ENCODE assay signal across 8 cellular contexts in the genomic region with DNA sequence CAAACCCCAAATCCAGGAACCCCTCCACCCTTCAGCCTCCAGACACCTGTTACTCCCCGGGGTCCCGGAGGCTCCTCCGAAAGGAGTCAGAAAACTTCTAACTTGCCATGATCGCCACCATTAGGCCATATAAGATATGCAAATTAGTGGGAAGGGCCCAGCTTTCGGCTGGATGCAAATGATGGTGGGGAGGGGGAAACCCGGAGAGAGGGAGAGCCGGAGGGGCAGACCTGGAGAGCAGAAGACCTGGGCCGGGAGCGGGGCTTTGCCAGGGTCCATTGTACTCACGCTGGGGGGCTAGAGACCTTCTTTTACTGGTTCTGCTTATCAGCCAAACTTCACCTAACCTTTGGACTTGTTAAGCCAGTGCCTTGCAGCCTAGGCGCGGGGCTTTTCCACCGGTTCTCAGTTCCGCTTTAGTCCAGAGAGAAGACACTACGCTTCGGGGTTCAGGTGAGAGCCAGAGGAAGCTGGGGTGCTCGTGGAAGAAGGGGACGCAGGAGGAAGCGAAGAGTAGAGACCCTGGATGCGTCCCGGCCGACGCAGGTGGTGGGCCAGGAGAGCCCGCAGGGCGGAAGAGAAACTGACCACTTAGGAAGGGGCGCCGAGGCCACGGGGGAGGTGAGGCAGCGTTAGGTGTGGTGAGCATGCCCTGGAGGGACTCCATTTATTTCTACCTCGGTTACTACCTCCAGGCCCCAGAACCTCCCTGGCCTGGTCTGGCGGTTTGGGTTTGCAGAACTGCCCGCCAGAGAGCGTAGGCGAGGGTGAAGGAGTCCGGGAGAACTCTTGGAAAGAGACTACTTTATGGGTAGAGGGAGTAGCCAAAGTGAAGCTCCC. TPM values are rescaled to one million over a fixed set of nuclear protein-coding genes. Genes with fewer than 3 reads are reported as not detected.
DNase-seq lines count a peak whose midpoint lies in the region; ATAC-seq and TF ChIP-seq lines count a peak whose summit lies in the region.

A gene with protein sequence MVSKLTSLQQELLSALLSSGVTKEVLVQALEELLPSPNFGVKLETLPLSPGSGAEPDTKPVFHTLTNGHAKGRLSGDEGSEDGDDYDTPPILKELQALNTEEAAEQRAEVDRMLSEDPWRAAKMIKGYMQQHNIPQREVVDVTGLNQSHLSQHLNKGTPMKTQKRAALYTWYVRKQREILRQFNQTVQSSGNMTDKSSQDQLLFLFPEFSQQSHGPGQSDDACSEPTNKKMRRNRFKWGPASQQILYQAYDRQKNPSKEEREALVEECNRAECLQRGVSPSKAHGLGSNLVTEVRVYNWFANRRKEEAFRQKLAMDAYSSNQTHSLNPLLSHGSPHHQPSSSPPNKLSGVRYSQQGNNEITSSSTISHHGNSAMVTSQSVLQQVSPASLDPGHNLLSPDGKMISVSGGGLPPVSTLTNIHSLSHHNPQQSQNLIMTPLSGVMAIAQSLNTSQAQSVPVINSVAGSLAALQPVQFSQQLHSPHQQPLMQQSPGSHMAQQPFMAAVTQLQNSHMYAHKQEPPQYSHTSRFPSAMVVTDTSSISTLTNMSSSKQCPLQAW (minus strand): TSS at position 99 of the 840 bp plus-strand sequence. CDS start 175 bp downstream, outside the sequence.

- peak within 1 kb of the TSS; percentile 57 for H3K4me3 ChIP-seq in GM06990 (replicated peaks; ENCODE audit: low read depth, low read length)
- H3K4me3 ChIP-seq in Peyer's patch: peak within 1 kb of the TSS; percentile 26 to 61 (median 50)
- peak within 1 kb of the TSS; percentile 30 to 33 for H3K4me3 ChIP-seq in left lung
- H3K4me3 ChIP-seq in MG63: no peak within 1 kb of the TSS

- DNase-seq in GM06990 (ENCODE audit: extremely low read depth, insufficient read length) (peak; percentile 76), Peyer's patch (peak; percentile 48 to 81 (median 74)), left lung (peak; percentile 66 to 75), DMS79 (lab: John Stamatoyannopoulos, UW) (no peak), MG63 (no peak), NCI-H524 (lab: John Stamatoyannopoulos, UW) (no peak), activated gamma-delta T cell (lab: John Stamatoyannopoulos, UW) (no peak)

- peak within 1 kb of the TSS in 3 of 4 donors; percentile 76 to 85 (median 80) for H3K27ac ChIP-seq in Peyer's patch
- peak within 1 kb of the TSS; percentile 68 to 76 for H3K27ac ChIP-seq in left lung

- intact Hi-C loops in left lung (cut with DNase I): no loop called here

- TF ChIP-seq CTCF in GM06990 (IDR thresholded peaks at IDR 0.05; ENCODE audit: insufficient read depth, low read length, poor library complexity, severe bottlenecking): no peak
- peak in 1 of 6 experiments; percentile 2 for TF ChIP-seq CTCF in Peyer's patch (IDR thresholded peaks at IDR 0.05)
- TF ChIP-seq CTCF in left lung (IDR thresholded peaks at IDR 0.05): no peak

- ATAC-seq in GM21515 (IDR thresholded peaks at IDR 0.05; ENCODE audit: unreplicated experiment): peak; percentile 35
- peak; percentile 81 for ATAC-seq in left lung

- H3K4me1 ChIP-seq in Peyer's patch: peaks cover 0 to 39% (median 19%) of the 10 kb centered on the region in 4 donors
- H3K4me1 ChIP-seq in left lung: peaks cover 4 to 42% of the 10 kb centered on the region in 2 donors

- H3K9me3 ChIP-seq in Peyer's patch (no peaks in the 10 kb centered on the region), left lung (no peaks in the 10 kb centered on the region), MG63 (no peaks in the 10 kb centered on the region)

- H3K27me3 ChIP-seq in GM06990 (replicated peaks; ENCODE audit: control insufficient read depth, insufficient read depth, low read length) (peaks cover 2% of the 10 kb centered on the region), Peyer's patch (peaks cover 0 to 37% of the 10 kb centered on the region in 2 donors), left lung (peaks cover 61 to 98% of the 10 kb centered on the region in 2 donors), MG63 (peaks cover 32% of the 10 kb centered on the region)

- TF ChIP-seq POLR2A in Peyer's patch (IDR thresholded peaks at IDR 0.05): peak; percentile 81 to 86

- no peaks in the 10 kb centered on the region for H3K36me3 ChIP-seq in GM06990 (ENCODE audit: control insufficient read depth, insufficient read depth, low read length)
- no peaks in the 10 kb centered on the region for H3K36me3 ChIP-seq in Peyer's patch
- no peaks in the 10 kb centered on the region for H3K36me3 ChIP-seq in left lung
- no peaks in the 10 kb centered on the region for H3K36me3 ChIP-seq in MG63

RNA-seq across cellular contexts. Expression of the gene that starts here (rescaled TPM):
- total RNA-seq in Peyer's patch (10 to 100 TPM; 16.5 to 39.9 (median 32.2) TPM), left lung (10 to 100 TPM in 1 of 2 donors, 1 to 10 TPM in 1; 9.6 to 25.2 TPM)
- not detected in 2 replicates for total RNA-seq in MG63 (2014; rRNA removed; shearing (Covaris generic); ENCODE audit: low replicate concordance)

Comparison
In these comparisons a context has a peak if more than half of its experiments do, and no peak if none do; other contexts are left out.
1. RNA of the gene that starts here (total RNA-seq): 16.5 to 39.9 TPM in Peyer's patch and 9.6 to 25.2 TPM in left lung; not detected in MG63; every median in the first group is over 10 times any median in the second.
2. DNase-seq: peak in GM06990 (single experiment), Peyer's patch (3 of 3) and left lung (2 of 2); none in DMS79 (single experiment), MG63 (single experiment), NCI-H524 (0 of 2) and activated gamma-delta T cell (single experiment).